Comparison of ENCODE assay signal across 28 cellular contexts in the genomic region with DNA sequence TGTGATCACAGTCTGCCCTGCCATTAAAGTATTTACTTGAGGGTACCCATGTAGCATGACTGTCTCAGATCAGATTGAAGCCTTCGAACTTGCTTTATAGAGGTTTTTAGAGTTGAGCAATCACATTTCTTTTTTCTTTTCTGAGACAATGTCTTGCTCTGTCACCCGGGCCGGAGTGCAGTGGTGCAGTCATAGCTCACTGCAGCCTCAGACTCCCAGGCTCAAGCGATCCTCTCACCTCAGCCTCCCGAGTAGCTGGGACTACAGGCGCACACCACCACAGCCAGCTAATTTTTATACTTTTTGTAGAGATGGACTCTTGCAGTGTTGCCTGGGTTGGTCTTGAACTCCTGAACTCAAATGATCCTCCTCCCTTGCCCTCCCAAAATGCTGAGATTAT.
"Had no signal": no experiment of that assay in that cellular context is flagged by ENCODE, and none has a peak within 500 bp of the region (broad histone marks: within the 10 kb centered on the region; RNA-seq: fewer than 3 reads in every experiment).

No MANE protein-coding gene starts in this region.

- H3K4me3 ChIP-seq: colonic mucosa, coronary artery, dorsolateral prefrontal cortex, esophagus muscularis mucosa, esophagus squamous epithelium, gastrocnemius medialis, gastroesophageal sphincter, heart left ventricle, heart right ventricle had no signal

- H3K27me3 ChIP-seq: colonic mucosa, dorsolateral prefrontal cortex, esophagus muscularis mucosa, esophagus squamous epithelium, foreskin keratinocyte, gastrocnemius medialis, gastroesophageal sphincter, heart left ventricle, heart right ventricle had no signal

- H3K36me3 ChIP-seq: colonic mucosa, esophagus muscularis mucosa, esophagus squamous epithelium, gastrocnemius medialis, gastroesophageal sphincter, heart left ventricle, heart right ventricle had no signal

- ATAC-seq: effector memory CD8-positive, alpha-beta T cell; esophagus mucosa; foreskin keratinocyte; gastrocnemius medialis; gastroesophageal sphincter had no signal

- H3K4me3 Mint-ChIP-seq: dendritic cell treated with granulocyte-macrophage colony-stimulating factor and Interleukin-4, amounts not matched to agents 40 ng/mL and 50 ng/mL, for 4 days; effector memory CD8-positive, alpha-beta T cell; endodermal cell had no signal

- H3K9me3 ChIP-seq: colonic mucosa, esophagus muscularis mucosa, esophagus squamous epithelium, gastrocnemius medialis, gastroesophageal sphincter, heart left ventricle, heart right ventricle had no signal

- H3K4me1 ChIP-seq: colonic mucosa had no signal

- H3K27ac ChIP-seq: colonic mucosa, coronary artery, epithelial cell of prostate, esophagus muscularis mucosa, esophagus squamous epithelium, foreskin keratinocyte, gastrocnemius medialis, gastroesophageal sphincter, heart left ventricle, heart right ventricle had no signal

- H3K9me3 Mint-ChIP-seq: dendritic cell treated with granulocyte-macrophage colony-stimulating factor and Interleukin-4, amounts not matched to agents 40 ng/mL and 50 ng/mL, for 4 days; effector memory CD8-positive, alpha-beta T cell; endodermal cell had no signal

- H3K27ac Mint-ChIP-seq: dendritic cell treated with granulocyte-macrophage colony-stimulating factor and Interleukin-4, amounts not matched to agents 40 ng/mL and 50 ng/mL, for 4 days; effector memory CD8-positive, alpha-beta T cell; endodermal cell had no signal

- FAIRE-seq: colon, endometrium, endothelial cell of umbilical vein, frontal cortex had no signal

- DNase-seq: colonic mucosa; cortex of kidney; dermis blood vessel endothelial cell; dorsolateral prefrontal cortex; effector CD4-positive, alpha-beta T cell; effector CD8-positive, alpha-beta T cell; effector memory CD4-positive, alpha-beta T cell; effector memory CD8-positive, alpha-beta T cell; endodermal cell; erythroblast; esophagus squamous epithelium; foreskin keratinocyte; foreskin melanocyte; gastrocnemius medialis; glutamatergic neuron; head of caudate nucleus; heart left ventricle; heart right ventricle had no signal
